ENCODE assay signal across 20 cellular contexts in the genomic region with DNA sequence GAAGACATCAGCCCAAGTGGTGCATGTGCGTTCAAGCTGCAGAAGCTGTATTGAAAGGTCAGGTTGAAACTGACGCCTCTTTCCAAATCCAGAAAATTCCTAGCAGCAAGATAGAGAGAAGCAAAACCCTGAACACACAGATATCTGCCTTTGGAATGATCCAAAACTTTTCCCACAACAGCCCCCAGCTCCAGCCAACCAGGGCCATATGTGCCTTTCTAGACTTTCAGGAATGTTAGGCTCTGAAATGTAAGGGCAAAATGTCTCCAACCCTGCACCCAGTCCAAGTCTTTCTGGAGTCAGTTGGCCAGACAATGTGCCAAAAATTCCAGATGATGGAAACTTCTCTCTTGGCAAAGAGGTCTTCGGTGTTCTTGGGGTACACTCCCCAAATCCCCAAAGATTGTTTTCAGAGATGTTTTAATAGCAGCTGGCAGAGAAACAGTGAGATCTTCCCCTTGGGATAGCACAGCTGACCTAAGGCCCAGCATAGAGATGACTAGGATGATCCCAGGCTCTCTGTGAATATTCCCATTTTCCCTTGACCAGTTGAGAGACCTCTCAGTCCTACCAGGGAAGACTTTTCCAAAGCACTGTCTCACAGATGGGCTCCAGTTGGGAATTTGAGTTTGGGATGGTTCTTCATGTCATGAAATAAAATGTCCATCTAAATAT.
A peak's percentile ranks its signal among the peaks of the same experiment; 100 is the strongest.
DNase-seq lines count a peak whose midpoint lies in the region; ATAC-seq and TF ChIP-seq lines count a peak whose summit lies in the region.
"Had no signal": no experiment of that assay in that cellular context is flagged by ENCODE, and none has a peak within 500 bp of the region (broad histone marks: within the 10 kb centered on the region; RNA-seq: fewer than 3 reads in every experiment).

No MANE protein-coding gene starts in this region.

- POLR2A ChIA-PET in MCF 10A (lab: Yijun Ruan, JAX): no interaction called here

- no peak overlapping the region for H3K4me3 Mint-ChIP-seq in MCF 10A (ENCODE audit: unreplicated experiment)
- H3K4me3 Mint-ChIP-seq: B cell; CD14-positive monocyte; CD4-positive, alpha-beta T cell; CD8-positive, alpha-beta memory T cell had no signal

- CTCF ChIA-PET in MCF 10A (lab: Yijun Ruan, JAX): interaction anchor here (0.7 kb wide), 1 partner anchor 1158 kb away, joined by 3 read pairs; no protein-coding TSS in a partner anchor

- no peak for TF ChIP-seq POLR2A in breast epithelium (IDR thresholded peaks at IDR 0.05)
- no peak for TF ChIP-seq POLR2A in prostate gland (IDR thresholded peaks at IDR 0.05)

- H3K27ac ChIP-seq in breast epithelium (peak overlapping the region in 1 of 2 donors; percentile 45), C4-2B (peak overlapping the region; percentile 19; the same call in 1 of the 2 replicates), prostate gland (peak overlapping the region; percentile 15 to 49), coronary artery (peak overlapping the region in 1 of 2 donors; percentile 47)
- H3K27ac ChIP-seq: 22Rv1, BLaER1, GM23248 had no signal

- peaks cover 22% of the 10 kb centered on the region for H3K9me3 Mint-ChIP-seq in MCF 10A (ENCODE audit: unreplicated experiment)

- no peaks in the 10 kb centered on the region for H3K4me1 Mint-ChIP-seq in MCF 10A (ENCODE audit: insufficient read depth, unreplicated experiment)
- H3K4me1 Mint-ChIP-seq: B cell; CD8-positive, alpha-beta memory T cell had no signal

- TF ChIP-seq CTCF in MCF 10A (IDR thresholded peaks at IDR 0.05; ENCODE audit: unreplicated experiment) (no peak), breast epithelium (IDR thresholded peaks at IDR 0.05) (no peak), C4-2B (conservative IDR thresholded peaks at IDR 0.05) (no peak), prostate gland (IDR thresholded peaks at IDR 0.05) (no peak), coronary artery (IDR thresholded peaks at IDR 0.05) (no peak)

- H3K27me3 Mint-ChIP-seq in MCF 10A (ENCODE audit: insufficient read depth, unreplicated experiment): no peaks in the 10 kb centered on the region
- H3K27me3 Mint-ChIP-seq: B cell; CD4-positive, alpha-beta T cell had no signal

- no peak for DNase-seq in MCF 10A (ENCODE audit: unreplicated experiment)
- no peak for DNase-seq in breast epithelium (ENCODE audit: low spot score in 2 of 2)
- DNase-seq in left ventricle myocardium superior: peak; percentile 30
- DNase-seq in prostate gland (ENCODE audit: low spot score): no peak
- no peak for DNase-seq in NCI-H1092 (lab: John Stamatoyannopoulos, UW)
- no peak for DNase-seq in coronary artery (ENCODE audit: low spot score)
- DNase-seq: CD4-positive, alpha-beta T cell; CD8-positive, alpha-beta memory T cell; DMS 273 treated with DMSO at 0.1 percent for 48 hours; DMS79 treated with DMSO at 0.1 percent for 48 hours; GF-D8; GM23248; H7; HCEC 1CT had no signal

- no TSS peak for BruUV-seq in MCF 10A (replicated peaks; lab: Mats Ljungman, UMichigan)

- H3K27me3 ChIP-seq in breast epithelium (no peaks in the 10 kb centered on the region), prostate gland (replicated peaks; ENCODE audit: insufficient read depth) (no peaks in the 10 kb centered on the region)
- H3K27me3 ChIP-seq: BLaER1 had no signal

- WGBS in prostate gland: 96% methylated on average over 3 of the region's 3 CpGs

- peak; percentile 57 for ATAC-seq in left ventricle myocardium superior
- ATAC-seq in HG03135 (IDR thresholded peaks at IDR 0.05; ENCODE audit: unreplicated experiment): no peak

- H3K4me1 ChIP-seq in breast epithelium (peaks cover 0 to 3% of the 10 kb centered on the region in 2 donors), prostate gland (replicated peaks) (peaks cover 7% of the 10 kb centered on the region)

- no peak overlapping the region for H3K4me3 ChIP-seq in breast epithelium
- no peak overlapping the region for H3K4me3 ChIP-seq in prostate gland
- no peak overlapping the region for H3K4me3 ChIP-seq in coronary artery
- H3K4me3 ChIP-seq: BLaER1, GM23248 had no signal

- no peaks in the 10 kb centered on the region for H3K9me3 ChIP-seq in breast epithelium
- no peaks in the 10 kb centered on the region for H3K9me3 ChIP-seq in prostate gland

- no peaks in the 10 kb centered on the region for H3K36me3 ChIP-seq in breast epithelium
- no peaks in the 10 kb centered on the region for H3K36me3 ChIP-seq in prostate gland
- H3K36me3 ChIP-seq: BLaER1 had no signal

- intact Hi-C loops in MCF 10A (cut with micrococcal nuclease): no loop called here
- intact Hi-C loops in breast epithelium (cut with DNase I; ENCODE audit: low total_unique reads): no loop called here
- intact Hi-C loops in left ventricle myocardium superior (cut with micrococcal nuclease): no loop called here
- intact Hi-C loops in prostate gland (cut with DNase I): no loop called here

- H3K36me3 Mint-ChIP-seq in MCF 10A (ENCODE audit: insufficient read depth, unreplicated experiment): no peaks in the 10 kb centered on the region
- H3K36me3 Mint-ChIP-seq: CD14-positive monocyte had no signal

- H3K27ac Mint-ChIP-seq in MCF 10A (ENCODE audit: low read depth, unreplicated experiment): peak overlapping the region; percentile 46
- H3K27ac Mint-ChIP-seq: B cell; CD14-positive monocyte; CD4-positive, alpha-beta T cell had no signal
